In genomic region chr2:20425371-20425881, GRCh38 we compare ENCODE assay signal across 11 cellular contexts. TPM values are rescaled to one million over a fixed set of nuclear protein-coding genes. Genes with fewer than 3 reads are reported as not detected.
DNase-seq lines count a peak whose midpoint lies in the region; ATAC-seq and FAIRE-seq lines count a peak whose summit lies in the region.
"Had no signal": no experiment of that assay in that cellular context is flagged by ENCODE, and none has a peak within 500 bp of the region (broad histone marks: within the 10 kb centered on the region; RNA-seq: fewer than 3 reads in every experiment).

No MANE protein-coding gene starts in this region.

- peaks cover 1 to 3% of the 10 kb centered on the region in 2 donors for H3K27me3 Mint-ChIP-seq in CD8-positive, alpha-beta memory T cell
- no peaks in the 10 kb centered on the region for H3K27me3 Mint-ChIP-seq in activated CD4-positive, alpha-beta memory T cell treated with anti-CD3 and anti-CD28 coated beads, Interleukin-2, amount 10 ng/mL, durations not matched to agents 7 days and 5 days
- no peaks in the 10 kb centered on the region for H3K27me3 Mint-ChIP-seq in naive B cell

- POLR2A ChIA-PET in CD8-positive, alpha-beta memory T cell (lab: Charles Lee), result no interaction called here
- POLR2A ChIA-PET in activated CD4-positive, alpha-beta memory T cell treated with anti-CD3 and anti-CD28 coated beads, Interleukin-2, amount 10 ng/mL, durations not matched to agents 7 days and 5 days (lab: Charles Lee), result interaction anchor here (1.1 kb wide), 1 partner anchor 12 kb away, joined by 5 read pairs; no protein-coding TSS in a partner anchor

- H3K36me3 ChIP-seq in CD8-positive, alpha-beta memory T cell (ENCODE audit: insufficient read depth, low read length), result no peaks in the 10 kb centered on the region
- no peaks in the 10 kb centered on the region for H3K36me3 ChIP-seq in small intestine (ENCODE audit: control insufficient read depth in 2 of 2, insufficient read depth in 2 of 2, low read length in 2 of 2)
- H3K36me3 ChIP-seq: right lobe of liver had no signal

- H3K9me3 Mint-ChIP-seq in CD8-positive, alpha-beta memory T cell, result no peaks in the 10 kb centered on the region
- peaks cover 3% of the 10 kb centered on the region for H3K9me3 Mint-ChIP-seq in activated CD4-positive, alpha-beta memory T cell treated with anti-CD3 and anti-CD28 coated beads, Interleukin-2, amount 10 ng/mL, durations not matched to agents 7 days and 5 days
- no peaks in the 10 kb centered on the region for H3K9me3 Mint-ChIP-seq in naive B cell

- H3K36me3 Mint-ChIP-seq in CD8-positive, alpha-beta memory T cell, result no peaks in the 10 kb centered on the region
- H3K36me3 Mint-ChIP-seq in activated CD4-positive, alpha-beta memory T cell treated with anti-CD3 and anti-CD28 coated beads, Interleukin-2, amount 10 ng/mL, durations not matched to agents 7 days and 5 days (ENCODE audit: low read depth), result no peaks in the 10 kb centered on the region
- no peaks in the 10 kb centered on the region for H3K36me3 Mint-ChIP-seq in naive B cell

- CTCF ChIA-PET in CD8-positive, alpha-beta memory T cell (lab: Charles Lee), result interaction anchor here (0.9 to 2.0 kb wide), 4 partner anchors 13 to 226 kb away, joined by 3 to 9 read pairs (median 4); partner anchors contain the start of genes HS1BP3 and RHOB
- CTCF ChIA-PET in activated CD4-positive, alpha-beta memory T cell treated with anti-CD3 and anti-CD28 coated beads, Interleukin-2, amount 10 ng/mL, durations not matched to agents 7 days and 5 days (lab: Charles Lee), result interaction anchor here (1.0 to 7.3 kb wide), 7 partner anchors 9 to 226 kb away, joined by 3 to 106 read pairs (median 6); partner anchors contain the start of genes HS1BP3 and RHOB

- peaks cover 18% of the 10 kb centered on the region for H3K4me1 ChIP-seq in CD8-positive, alpha-beta memory T cell (ENCODE audit: insufficient read depth, low read length)
- peaks cover 0 to 13% of the 10 kb centered on the region in 2 donors for H3K4me1 ChIP-seq in small intestine (ENCODE audit: control insufficient read depth in 2 of 2, insufficient read depth in 1 of 2, low read depth in 1 of 2, low read length in 1 of 2)

- no peak overlapping the region for H3K4me3 ChIP-seq in CD8-positive, alpha-beta memory T cell (ENCODE audit: low read length)
- no peak overlapping the region for H3K4me3 ChIP-seq in small intestine (ENCODE audit: low read depth in 1 of 2, low read length in 2 of 2)
- H3K4me3 ChIP-seq: right lobe of liver had no signal

- peak overlapping the region in 6 of 7 donors; percentile 12 to 78 (median 47) for H3K4me3 Mint-ChIP-seq in CD8-positive, alpha-beta memory T cell
- H3K4me3 Mint-ChIP-seq in activated CD4-positive, alpha-beta memory T cell treated with anti-CD3 and anti-CD28 coated beads, Interleukin-2, amount 10 ng/mL, durations not matched to agents 7 days and 5 days, result no peak overlapping the region
- peak overlapping the region; percentile 15 to 88 (median 82) for H3K4me3 Mint-ChIP-seq in naive B cell

- H3K27ac ChIP-seq in CD8-positive, alpha-beta memory T cell (ENCODE audit: low read depth, low read length), result no peak overlapping the region
- H3K27ac ChIP-seq in small intestine (ENCODE audit: low read depth in 1 of 2, low read length in 1 of 2), result peak overlapping the region in 1 of 2 donors; percentile 86

- 89 to 94% (median 92%) methylated on average over 6 of the region's 6 CpGs for WGBS in small intestine, 3 donors

- H3K27me3 ChIP-seq in CD8-positive, alpha-beta memory T cell (ENCODE audit: insufficient read depth, low read length, poor library complexity, severe bottlenecking), result no peaks in the 10 kb centered on the region
- no peaks in the 10 kb centered on the region for H3K27me3 ChIP-seq in small intestine (ENCODE audit: control insufficient read depth in 2 of 2, insufficient read depth in 2 of 2, low read length in 2 of 2)
- H3K27me3 ChIP-seq: right lobe of liver had no signal

- peak overlapping the region in 7 of 8 donors; percentile 21 to 87 (median 81) for H3K27ac Mint-ChIP-seq in CD8-positive, alpha-beta memory T cell
- H3K27ac Mint-ChIP-seq in activated CD4-positive, alpha-beta memory T cell treated with anti-CD3 and anti-CD28 coated beads, Interleukin-2, amount 10 ng/mL, durations not matched to agents 7 days and 5 days, result peak overlapping the region; percentile 68
- H3K27ac Mint-ChIP-seq in naive B cell, result peak overlapping the region; percentile 90 to 99 (median 98)

- H3K9me3 ChIP-seq in CD8-positive, alpha-beta memory T cell (ENCODE audit: low read length), result no peaks in the 10 kb centered on the region
- no peaks in the 10 kb centered on the region for H3K9me3 ChIP-seq in small intestine (ENCODE audit: control insufficient read depth, low read depth)
- H3K9me3 ChIP-seq: right lobe of liver had no signal

- peak; percentile 83 to 86 for ATAC-seq in naive B cell (ENCODE audit: low read depth in 2 of 2)
- ATAC-seq: HCT116 had no signal

- peaks cover 18 to 32% (median 24%) of the 10 kb centered on the region in 3 donors for H3K4me1 Mint-ChIP-seq in CD8-positive, alpha-beta memory T cell
- H3K4me1 Mint-ChIP-seq in activated CD4-positive, alpha-beta memory T cell treated with anti-CD3 and anti-CD28 coated beads, Interleukin-2, amount 10 ng/mL, durations not matched to agents 7 days and 5 days, result peaks cover 53% of the 10 kb centered on the region
- peaks cover 48 to 77% (median 67%) of the 10 kb centered on the region in 3 donors for H3K4me1 Mint-ChIP-seq in naive B cell

- no peak for DNase-seq in CD8-positive, alpha-beta memory T cell
- peak; percentile 80 for DNase-seq in HCEC 1CT
- no peak for DNase-seq in activated CD4-positive, alpha-beta memory T cell treated with anti-CD3 and anti-CD28 coated beads, Interleukin-2, amount 10 ng/mL, durations not matched to agents 7 days and 5 days
- peak; percentile 77 for DNase-seq in naive B cell
- DNase-seq in hypothalamus (lab: John Stamatoyannopoulos, UW), result no peak
- DNase-seq in RKO (ENCODE audit: low spot score), result no peak
- DNase-seq in NCI-H1436 treated with DMSO at 0.1 percent for 48 hours (lab: John Stamatoyannopoulos, UW), result no peak
- no peak for DNase-seq in small intestine
- DNase-seq: NCI-H1436 had no signal

- no peak for FAIRE-seq in small intestine (lab: Jason Lieb, UNC)

RNA-seq across cellular contexts. Expression of gene RHOB, which starts 21.4 kb away (rescaled TPM):
- 10 to 100 TPM; 27.4 TPM for total RNA-seq in CD8-positive, alpha-beta memory T cell
- polyA plus RNA-seq in CD8-positive, alpha-beta memory T cell, result 3.4 TPM
- total RNA-seq in activated CD4-positive, alpha-beta memory T cell treated with anti-CD3 and anti-CD28 coated beads, Interleukin-2, amount 10 ng/mL, durations not matched to agents 7 days and 5 days, result 10 to 100 TPM; 14.0 to 14.4 TPM
- polyA plus RNA-seq in naive B cell (ENCODE audit: low read depth in 6 of 6) (10 to 100 TPM; 10.3 to 68.9 (median 23.8) TPM), small intestine (100 to 1,000 TPM in 1 of 3 donors, 10 to 100 TPM in 2; 17.7 to 246 (median 25.4) TPM)

Comparison
In these comparisons a context has a peak if more than half of its experiments do, and no peak if none do; other contexts are left out.
1. DNase-seq: peak in HCEC 1CT (single experiment) and naive B cell (single experiment); none in CD8-positive, alpha-beta memory T cell (0 of 5), activated CD4-positive, alpha-beta memory T cell treated with anti-CD3 and anti-CD28 coated beads, Interleukin-2, amount 10 ng/mL, durations not matched to agents 7 days and 5 days (single experiment), hypothalamus (0 of 51), RKO (single experiment), NCI-H1436 treated with DMSO at 0.1 percent for 48 hours (single experiment) and small intestine (single experiment).
2. Peak in every context shown above with its lines, with median percentiles within 50 percentile points of each other: H3K27ac Mint-ChIP-seq.